23 cellular contexts compared by ENCODE assay signal in the genomic region with DNA sequence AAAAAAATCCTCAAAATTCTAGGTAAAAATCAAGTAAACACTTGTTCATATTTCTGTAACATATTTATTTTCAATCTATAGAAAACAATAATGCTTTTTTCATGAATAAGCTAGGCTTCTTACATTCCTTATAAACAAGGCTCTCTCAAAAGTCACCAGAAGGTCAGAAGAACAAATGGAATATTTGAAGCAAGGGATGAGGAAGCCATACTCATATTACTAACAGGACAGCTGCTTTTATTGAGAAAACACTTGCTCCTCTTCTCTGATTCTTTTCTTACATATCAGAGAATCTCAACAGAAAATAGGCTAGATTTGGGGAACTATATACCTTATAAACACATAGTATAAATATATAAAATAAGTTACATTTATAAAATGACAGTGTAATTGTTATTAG.
A peak's percentile ranks its signal among the peaks of the same experiment; 100 is the strongest.
DNase-seq lines count a peak whose midpoint lies in the region; ATAC-seq and TF ChIP-seq lines count a peak whose summit lies in the region.
"Had no signal": no experiment of that assay in that cellular context is flagged by ENCODE, and none has a peak within 500 bp of the region (broad histone marks: within the 10 kb centered on the region; RNA-seq: fewer than 3 reads in every experiment).

No MANE protein-coding gene starts in this region.

- H3K4me1 Mint-ChIP-seq in endothelial cell (ENCODE audit: unreplicated experiment) (no peaks in the 10 kb centered on the region), H9 (peaks cover 13 to 15% of the 10 kb centered on the region in 2 experiments)

- H3K23ac ChIP-seq in H9 (ENCODE audit: insufficient read length, low read depth, low read length), result no peak overlapping the region

- H3K9me3 Mint-ChIP-seq in endothelial cell (ENCODE audit: unreplicated experiment) (no peaks in the 10 kb centered on the region), H9 (no peaks in the 10 kb centered on the region)
- H3K9me3 Mint-ChIP-seq: CD8-positive, alpha-beta T cell had no signal

- no peaks in the 10 kb centered on the region; the same call in 1 of the 2 replicates for H3K79me2 ChIP-seq in H9 (ENCODE audit: insufficient read depth, low read length)

- H3K27me3 ChIP-seq in heart right ventricle (no peaks in the 10 kb centered on the region), psoas muscle (ENCODE audit: insufficient read depth in 3 of 3, low read length in 2 of 3) (no peaks in the 10 kb centered on the region), uterus (no peaks in the 10 kb centered on the region), H9 (ENCODE audit: insufficient read depth, low read length) (no peaks in the 10 kb centered on the region)
- H3K27me3 ChIP-seq: cardiac muscle cell, upper lobe of right lung had no signal

- H3K27ac Mint-ChIP-seq in endothelial cell (ENCODE audit: unreplicated experiment) (peak overlapping the region; percentile 31), H9 (no peak overlapping the region)
- H3K27ac Mint-ChIP-seq: CD8-positive, alpha-beta T cell had no signal

- no peak for ATAC-seq in heart right ventricle
- ATAC-seq in left ventricle myocardium superior, result no peak
- no peak for ATAC-seq in psoas muscle
- ATAC-seq in GM19351 (IDR thresholded peaks at IDR 0.05; ENCODE audit: unreplicated experiment), result no peak
- ATAC-seq in HG03196 (IDR thresholded peaks at IDR 0.05; ENCODE audit: unreplicated experiment), result no peak
- ATAC-seq: CD8-positive, alpha-beta T cell; sciatic nerve; upper lobe of right lung had no signal

- H3K79me1 ChIP-seq in H9 (ENCODE audit: insufficient read depth, low read depth, low read length, poor library complexity, severe bottlenecking), result no peaks in the 10 kb centered on the region

- no peaks in the 10 kb centered on the region for H3K23me2 ChIP-seq in H9 (ENCODE audit: insufficient read length, low read depth, low read length, poor library complexity, severe bottlenecking)

- no peak for TF ChIP-seq POLR2A in uterus (IDR thresholded peaks at IDR 0.05)

- H4K20me1 ChIP-seq in H9 (ENCODE audit: control insufficient read depth, insufficient read depth, insufficient read length), result no peaks in the 10 kb centered on the region

- no peak overlapping the region for H3K14ac ChIP-seq in H9 (ENCODE audit: insufficient read depth, low read length)

- H2BK12ac ChIP-seq in H9 (ENCODE audit: insufficient read length, low read depth, low read length), result no peak overlapping the region

- H3K9ac ChIP-seq in H9 (ENCODE audit: extremely low read depth, insufficient read length, low read length), result no peak overlapping the region

- H3K4me1 ChIP-seq in heart right ventricle (peaks cover 7 to 96% (median 73%) of the 10 kb centered on the region in 9 donors), psoas muscle (peaks cover 14% of the 10 kb centered on the region), uterus (peaks cover 17% of the 10 kb centered on the region in 2 donors), H9 (ENCODE audit: insufficient read depth, low read length) (no peaks in the 10 kb centered on the region)

- no peak overlapping the region for H3K4me3 ChIP-seq in heart right ventricle
- H3K4me3 ChIP-seq in psoas muscle, result no peak overlapping the region
- no peak overlapping the region for H3K4me3 ChIP-seq in uterus
- H3K4me3 ChIP-seq: cardiac muscle cell, SK-N-MC, upper lobe of right lung had no signal

- H2AK5ac ChIP-seq in H9 (ENCODE audit: insufficient read length, low read length), result no peak overlapping the region

- H3K36me3 Mint-ChIP-seq in endothelial cell (ENCODE audit: low read depth, unreplicated experiment) (peaks cover 27% of the 10 kb centered on the region), H9 (ENCODE audit: insufficient read depth in 1 of 3, low read depth in 3 of 3) (peaks cover 10 to 23% (median 15%) of the 10 kb centered on the region in 3 experiments; a peak in 6 of 7 replicates)

- H3K4ac ChIP-seq in H9 (ENCODE audit: low read depth, low read length), result no peak overlapping the region

- H2BK20ac ChIP-seq in H9 (ENCODE audit: low read depth, low read length, poor library complexity, severe bottlenecking), result no peak overlapping the region

- no peaks in the 10 kb centered on the region for H3K27me3 Mint-ChIP-seq in endothelial cell (ENCODE audit: unreplicated experiment)
- H3K27me3 Mint-ChIP-seq in H9 (ENCODE audit: low read depth), result no peaks in the 10 kb centered on the region

- no peaks in the 10 kb centered on the region for H3K9me3 ChIP-seq in heart right ventricle
- H3K9me3 ChIP-seq in psoas muscle, result no peaks in the 10 kb centered on the region
- no peaks in the 10 kb centered on the region for H3K9me3 ChIP-seq in uterus
- H3K9me3 ChIP-seq in H9 (ENCODE audit: control insufficient read depth, low read depth, low read length), result no peaks in the 10 kb centered on the region
- H3K9me3 ChIP-seq: upper lobe of right lung had no signal

- DNase-seq in heart right ventricle, result no peak
- no peak for DNase-seq in left ventricle myocardium superior
- no peak for DNase-seq in endothelial cell (ENCODE audit: low spot score)
- no peak for DNase-seq in psoas muscle
- no peak for DNase-seq in uterus
- no peak for DNase-seq in H9
- DNase-seq: activated CD4-positive, alpha-beta T cell treated with anti-CD3 and anti-CD28 coated beads for 48 hours; activated naive CD4-positive, alpha-beta T cell treated with Interleukin-2 at 50 U/mL for 16 hours; activated T-cell treated with anti-CD3 and anti-CD28 coated beads, Interleukin-2, amount 50 U/mL, for 48 hours; amniotic stem cell; CD8-positive, alpha-beta T cell; head of caudate nucleus; NCI-H1105; NCI-H1930; NCI-H69; stimulated activated CD8-positive, alpha-beta memory T cell treated with anti-CD3 and anti-CD28 coated beads, Interleukin-4, amount 100 ng/mL, for 48 hours; T-helper 2 cell; upper lobe of right lung had no signal

- no peak overlapping the region for H2BK5ac ChIP-seq in H9 (ENCODE audit: insufficient read length, low read length)

- no peak overlapping the region for H3K4me2 ChIP-seq in H9 (ENCODE audit: insufficient read depth, insufficient read length, low read length)

- H2BK120ac ChIP-seq in H9 (ENCODE audit: low read depth, low read length, poor library complexity, severe bottlenecking), result no peak overlapping the region

- H3T11ph ChIP-seq in H9 (ENCODE audit: low read length), result no peak overlapping the region

- no peak overlapping the region for H3K18ac ChIP-seq in H9 (ENCODE audit: insufficient read length, low read depth, low read length)

- peak overlapping the region in 7 of 10 donors; percentile 37 to 77 (median 70) for H3K27ac ChIP-seq in heart right ventricle
- H3K27ac ChIP-seq in psoas muscle, result peak overlapping the region; percentile 12
- peak overlapping the region; percentile 36 to 97 for H3K27ac ChIP-seq in uterus
- H3K27ac ChIP-seq in H9 (ENCODE audit: insufficient read length, low read depth, low read length), result no peak overlapping the region
- H3K27ac ChIP-seq: cardiac muscle cell, SK-N-MC, upper lobe of right lung had no signal

- no peak overlapping the region for H2BK15ac ChIP-seq in H9 (ENCODE audit: low read depth, low read length)

- no peak overlapping the region for H4K8ac ChIP-seq in H9 (replicated peaks; ENCODE audit: insufficient read length, low read depth, low read length)

- H3K4me3 Mint-ChIP-seq in endothelial cell (ENCODE audit: unreplicated experiment), result no peak overlapping the region
- H3K4me3 Mint-ChIP-seq in H9, result no peak overlapping the region
- H3K4me3 Mint-ChIP-seq: CD8-positive, alpha-beta T cell had no signal

- no peak overlapping the region for H4K91ac ChIP-seq in H9 (ENCODE audit: insufficient read length, low read depth, low read length)

- no peak overlapping the region for H4K5ac ChIP-seq in H9 (ENCODE audit: insufficient read length, low read depth, low read length)

- intact Hi-C loops in heart right ventricle (cut with DNase I), result loop anchor here in 1 of 10 donors (10.0 kb wide), 1 partner anchor 282 kb away; no protein-coding TSS in a partner anchor
- intact Hi-C loops in left ventricle myocardium superior (cut with micrococcal nuclease), result no loop called here
- intact Hi-C loops in psoas muscle (cut with DNase I), result no loop called here
- intact Hi-C loops in uterus (cut with DNase I; ENCODE audit: low total_unique reads), result no loop called here

- no peak for TF ChIP-seq CTCF in heart right ventricle (IDR thresholded peaks at IDR 0.05)
- TF ChIP-seq CTCF in endothelial cell (IDR thresholded peaks at IDR 0.05; ENCODE audit: unreplicated experiment), result no peak
- no peak for TF ChIP-seq CTCF in psoas muscle (IDR thresholded peaks at IDR 0.05)
- TF ChIP-seq CTCF in uterus (IDR thresholded peaks at IDR 0.05), result no peak
- TF ChIP-seq CTCF in H9 (conservative IDR thresholded peaks at IDR 0.05), result no peak

- H2AFZ ChIP-seq in H9 (ENCODE audit: low read length), result no peak overlapping the region

- H3K56ac ChIP-seq in H9 (ENCODE audit: insufficient read length, low read depth, low read length), result no peak overlapping the region

- H3K36me3 ChIP-seq in heart right ventricle, result peaks cover 0 to 95% (median 5%) of the 10 kb centered on the region in 9 donors
- peaks cover 0 to 26% of the 10 kb centered on the region in 2 donors for H3K36me3 ChIP-seq in psoas muscle (ENCODE audit: insufficient read depth in 1 of 2, low read depth in 1 of 2)
- H3K36me3 ChIP-seq in uterus, result no peaks in the 10 kb centered on the region
